15 cellular contexts compared by ENCODE assay signal in genomic region chr6:44732243-44732642, GRCh38.
DNase-seq lines count a peak whose midpoint lies in the region; FAIRE-seq and TF ChIP-seq lines count a peak whose summit lies in the region.
"Had no signal": no experiment of that assay in that cellular context is flagged by ENCODE, and none has a peak within 500 bp of the region (broad histone marks: within the 10 kb centered on the region; RNA-seq: fewer than 3 reads in every experiment).

No MANE protein-coding gene starts in this region.

- no peak for TF ChIP-seq CTCF in C4-2B (conservative IDR thresholded peaks at IDR 0.05)
- no peak for TF ChIP-seq CTCF in esophagus muscularis mucosa (IDR thresholded peaks at IDR 0.05)

- 99% methylated on average over 5 of the region's 5 CpGs for WGBS in esophagus muscularis mucosa

- no peak overlapping the region for H3K4me3 ChIP-seq in esophagus muscularis mucosa
- H3K4me3 ChIP-seq: A549 had no signal

- peak; percentile 14 for DNase-seq in OCI-M1 (lab: John Stamatoyannopoulos, UW)
- DNase-seq in esophagus muscularis mucosa (ENCODE audit: extremely low spot score): peak; percentile 57
- no peak for DNase-seq in urothelium cell line (ENCODE audit: low spot score)
- no peak for DNase-seq in GDM1 (lab: John Stamatoyannopoulos, UW)
- no peak for DNase-seq in 8988T
- no peak for DNase-seq in COR-L47 (lab: John Stamatoyannopoulos, UW)
- DNase-seq: BE2C; Caco-2; CD8-positive, alpha-beta T cell; DMS53; GOT3 had no signal

- H3K27me3 ChIP-seq in esophagus muscularis mucosa: no peaks in the 10 kb centered on the region
- H3K27me3 ChIP-seq: BE2C had no signal

- no peaks in the 10 kb centered on the region for H3K36me3 ChIP-seq in esophagus muscularis mucosa
- H3K36me3 ChIP-seq: BE2C had no signal

- peak; percentile 48 for FAIRE-seq in urothelium cell line (lab: Jason Lieb, UNC)
- FAIRE-seq: A549, HepG2, HTR-8/SVneo had no signal

- no peak for TF ChIP-seq EP300 in esophagus muscularis mucosa (IDR thresholded peaks at IDR 0.05)

- no peak for TF ChIP-seq POLR2A in esophagus muscularis mucosa (IDR thresholded peaks at IDR 0.05; ENCODE audit: low read depth)

- H3K27ac ChIP-seq in C4-2B (peak overlapping the region; percentile 78), esophagus muscularis mucosa (replicated peaks in 1 of 4) (no peak overlapping the region)
- H3K27ac ChIP-seq: A549 had no signal

- H3K4me1 ChIP-seq in esophagus muscularis mucosa: peaks cover 0 to 11% (median 4%) of the 10 kb centered on the region in 4 donors
- H3K4me1 ChIP-seq: A549, BE2C, Caco-2 had no signal

- intact Hi-C loops in esophagus muscularis mucosa (cut with DNase I): no loop called here

- no peaks in the 10 kb centered on the region for H3K9me3 ChIP-seq in esophagus muscularis mucosa
- H3K9me3 ChIP-seq: A549, BE2C, Caco-2 had no signal

Comparison
In these comparisons a context has a peak if more than half of its experiments do, and no peak if none do; other contexts are left out.
1. DNase-seq: peak in OCI-M1 (single experiment) and esophagus muscularis mucosa (single experiment); none in urothelium cell line (single experiment), GDM1 (single experiment), 8988T (single experiment) and COR-L47 (single experiment).